8 cellular contexts compared by ENCODE assay signal in genomic region chr1:160205974-160206369, GRCh38. TPM values are rescaled to one million over a fixed set of nuclear protein-coding genes. Genes with fewer than 3 reads are reported as not detected.
DNase-seq lines count a peak whose midpoint lies in the region; ATAC-seq and TF ChIP-seq lines count a peak whose summit lies in the region.

No MANE protein-coding gene starts in this region.

- H3K27me3 ChIP-seq in tibial nerve, result no peaks in the 10 kb centered on the region

- ATAC-seq in GM19455 (IDR thresholded peaks at IDR 0.05; ENCODE audit: unreplicated experiment), result peak; percentile 38

- H3K4me3 ChIP-seq in fibroblast of villous mesenchyme (ENCODE audit: low read depth, low read length), result peak overlapping the region; percentile 94
- H3K4me3 ChIP-seq in tibial nerve, result peak overlapping the region; percentile 67 to 99 (median 84)

- DNase-seq in A172 (ENCODE audit: low spot score) (peak; percentile 87), NCI-H69 (lab: John Stamatoyannopoulos, UW) (peak; percentile 65), activated T-helper 1 cell treated with Interleukin-2 at 50 U/mL for 16 hours (ENCODE audit: low read depth) (peak; percentile 19), fibroblast of villous mesenchyme (ENCODE audit: low read depth) (peak; percentile 38), non-pigmented ciliary epithelial cell (ENCODE audit: low read depth) (peak; percentile 14), tibial nerve (ENCODE audit: low spot score in 2 of 2) (peak; percentile 23 to 36), HuH-7 (ENCODE audit: low spot score) (no peak)

- TF ChIP-seq POLR2A in tibial nerve (IDR thresholded peaks at IDR 0.05), result no peak

- H3K36me3 ChIP-seq in tibial nerve, result peaks cover 0 to 31% (median 0%) of the 10 kb centered on the region in 3 donors

- peaks cover 0 to 60% (median 28%) of the 10 kb centered on the region in 4 donors for H3K4me1 ChIP-seq in tibial nerve

- TF ChIP-seq EP300 in tibial nerve (IDR thresholded peaks at IDR 0.05), result no peak

- H3K27ac ChIP-seq in tibial nerve, result peak overlapping the region; percentile 71 to 97 (median 92)

- TF ChIP-seq CTCF in fibroblast of villous mesenchyme (IDR thresholded peaks at IDR 0.05; ENCODE audit: insufficient read depth, low read depth, low read length), result no peak
- TF ChIP-seq CTCF in tibial nerve (IDR thresholded peaks at IDR 0.05), result no peak

- WGBS in tibial nerve, 2 donors, result 1 to 3% methylated on average over 10 of the region's 10 CpGs

- H3K9me3 ChIP-seq in tibial nerve, result no peaks in the 10 kb centered on the region

RNA-seq across cellular contexts. Expression of gene PEA15, which starts 0.8 kb away (rescaled TPM):
- total RNA-seq in A172 (2014; rRNA removed; shearing (Covaris generic)), result 194 and 307 TPM in 2 replicates
- total RNA-seq in fibroblast of villous mesenchyme, result 118 and 138 TPM in 2 replicates
- 100 to 1,000 TPM; 144 to 154 (median 147) TPM for total RNA-seq in tibial nerve

RNA-seq across cellular contexts. Expression of gene CASQ1, which starts 15.6 kb away (rescaled TPM):
- 0.22 and 0.60 TPM in 2 replicates for total RNA-seq in A172 (2014; rRNA removed; shearing (Covaris generic))
- total RNA-seq in fibroblast of villous mesenchyme (not detected in 2 replicates), tibial nerve (1 to 10 TPM in 1 of 4 donors, under 1 TPM in 1, not detected in 2; 0.98 to 1.7 TPM)

RNA-seq across cellular contexts. Expression of gene ATP1A4, which starts 54.6 kb away (rescaled TPM):
- not detected in 2 replicates for total RNA-seq in A172 (2014; rRNA removed; shearing (Covaris generic))
- total RNA-seq in fibroblast of villous mesenchyme (not detected in 2 replicates), tibial nerve (1 to 10 TPM in 3 of 4 donors, under 1 TPM in 1; 0.90 to 5.0 (median 2.1) TPM)

RNA-seq across cellular contexts. Expression of gene DCAF8, which starts 56.4 kb away (rescaled TPM):
- total RNA-seq in A172 (2014; rRNA removed; shearing (Covaris generic)), result 86.5 and 90.0 TPM in 2 replicates
- 68.6 and 75.1 TPM in 2 replicates for total RNA-seq in fibroblast of villous mesenchyme
- total RNA-seq in tibial nerve, result 100 to 1,000 TPM; 126 to 186 (median 172) TPM
